18 cellular contexts compared by ENCODE assay signal in the genomic region with DNA sequence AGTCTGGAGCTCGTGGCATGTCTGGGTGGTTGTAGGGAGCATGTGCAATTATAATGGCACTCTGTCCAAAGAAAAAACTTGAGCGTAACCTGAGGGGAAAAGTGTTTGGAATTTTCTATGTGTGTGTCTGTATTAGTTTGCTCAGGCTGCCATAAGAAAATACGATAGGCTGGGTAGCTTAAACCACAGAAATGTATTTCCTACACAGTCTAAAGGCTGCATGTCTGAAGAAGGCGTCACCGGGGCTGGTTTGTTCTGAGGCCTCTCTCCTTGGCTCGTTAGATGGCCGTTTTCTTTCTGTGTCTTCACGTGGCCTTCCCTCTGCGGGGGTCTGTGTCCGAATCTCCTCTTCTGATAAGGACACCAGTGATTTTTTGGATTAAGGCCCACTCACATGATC. TPM values are rescaled to one million over a fixed set of nuclear protein-coding genes. Genes with fewer than 3 reads are reported as not detected.
DNase-seq lines count a peak whose midpoint lies in the region; ATAC-seq and TF ChIP-seq lines count a peak whose summit lies in the region.
"Had no signal": no experiment of that assay in that cellular context is flagged by ENCODE, and none has a peak within 500 bp of the region (broad histone marks: within the 10 kb centered on the region; RNA-seq: fewer than 3 reads in every experiment).

No MANE protein-coding gene starts in this region.

- DNase-seq in CD4-positive, alpha-beta T cell, result no peak
- DNase-seq in brain microvascular endothelial cell (peak; percentile 47), D341Med (ENCODE audit: low spot score) (no peak), left lung (no peak), Kasumi-1 (lab: John Stamatoyannopoulos, UW) (no peak), LoVo (ENCODE audit: low spot score) (no peak)
- DNase-seq in natural killer cell treated with Interleukin-12 subunit alpha and Interleukin-12 subunit beta and Interleukin-15 and Interleukin-18, amount 100 ng/mL, for 72 hours (ENCODE audit: low spot score), result no peak
- DNase-seq: activated CD4-positive, CD25-positive, alpha-beta regulatory T cell treated with anti-CD3 and anti-CD28 coated beads, Interleukin-2, amount 50 U/mL, for 72 hours; DMS79 treated with DMSO at 0.1 percent for 48 hours; GM23248; mesendoderm; MG63; NCI-H2081; ovary; stomach had no signal

- no peaks in the 10 kb centered on the region for H3K9me3 ChIP-seq in CD4-positive, alpha-beta T cell (ENCODE audit: control insufficient read depth, low read length)
- H3K9me3 ChIP-seq in KOPT-K1 (ENCODE audit: insufficient read depth, low read length, poor library complexity, severe bottlenecking) (no peaks in the 10 kb centered on the region), left lung (no peaks in the 10 kb centered on the region)
- H3K9me3 ChIP-seq: MG63, ovary, stomach had no signal

- no peaks in the 10 kb centered on the region for H3K27me3 ChIP-seq in CD4-positive, alpha-beta T cell (ENCODE audit: control insufficient read depth, insufficient read depth, low read length)
- H3K27me3 ChIP-seq in brain microvascular endothelial cell (replicated peaks) (no peaks in the 10 kb centered on the region), left lung (no peaks in the 10 kb centered on the region)
- H3K27me3 ChIP-seq: MG63, ovary, stomach had no signal

- peaks cover 74% of the 10 kb centered on the region for H3K36me3 Mint-ChIP-seq in CD4-positive, alpha-beta T cell (ENCODE audit: low read depth)
- peaks cover 30% of the 10 kb centered on the region for H3K36me3 Mint-ChIP-seq in natural killer cell treated with Interleukin-12 subunit alpha and Interleukin-12 subunit beta and Interleukin-15 and Interleukin-18, amount 100 ng/mL, for 72 hours

- CTCF ChIA-PET in CD4-positive, alpha-beta T cell (lab: Charles Lee), result no interaction called here

- no peak overlapping the region for H3K4me3 Mint-ChIP-seq in CD4-positive, alpha-beta T cell
- H3K4me3 Mint-ChIP-seq in natural killer cell treated with Interleukin-12 subunit alpha and Interleukin-12 subunit beta and Interleukin-15 and Interleukin-18, amount 100 ng/mL, for 72 hours, result peak overlapping the region; percentile 19
- H3K4me3 Mint-ChIP-seq: T-helper 2 cell treated with Interferon-gamma antibody and Interleukin-4, amounts not matched to agents 5 μg/mL and 100 μg/mL, for 36 hours had no signal

- H3K27ac Mint-ChIP-seq in CD4-positive, alpha-beta T cell, result peak overlapping the region; percentile 66
- peak overlapping the region; percentile 70 to 85 for H3K27ac Mint-ChIP-seq in natural killer cell treated with Interleukin-12 subunit alpha and Interleukin-12 subunit beta and Interleukin-15 and Interleukin-18, amount 100 ng/mL, for 72 hours

- H3K4me1 Mint-ChIP-seq in CD4-positive, alpha-beta T cell (ENCODE audit: low read depth), result peaks cover 13% of the 10 kb centered on the region
- H3K4me1 Mint-ChIP-seq in natural killer cell treated with Interleukin-12 subunit alpha and Interleukin-12 subunit beta and Interleukin-15 and Interleukin-18, amount 100 ng/mL, for 72 hours (ENCODE audit: low read depth in 2 of 2), result peaks cover 29 to 40% of the 10 kb centered on the region in 2 donors

- H3K36me3 ChIP-seq in KOPT-K1 (ENCODE audit: insufficient read depth, low read length), result peaks cover 79% of the 10 kb centered on the region
- H3K36me3 ChIP-seq in brain microvascular endothelial cell (replicated peaks), result peaks cover 15% of the 10 kb centered on the region
- H3K36me3 ChIP-seq in left lung, result peaks cover 0 to 89% of the 10 kb centered on the region in 2 donors
- H3K36me3 ChIP-seq: ovary had no signal

- no peak for TF ChIP-seq CTCF in CD4-positive, alpha-beta T cell (IDR thresholded peaks at IDR 0.05)
- no peak for TF ChIP-seq CTCF in brain microvascular endothelial cell (IDR thresholded peaks at IDR 0.05; ENCODE audit: low read depth, low read length, missing control alignments)
- TF ChIP-seq CTCF in left lung (IDR thresholded peaks at IDR 0.05), result no peak

- POLR2A ChIA-PET in CD4-positive, alpha-beta T cell (lab: Charles Lee), result interaction anchor here (1.4 kb wide), 1 partner anchor 12 kb away, joined by 4 read pairs; no protein-coding TSS in a partner anchor

- in situ Hi-C loops in brain microvascular endothelial cell (cut with HindIII; ENCODE audit: low pct_ligation_motif_present, low sequenced_read_pairs), result no loop called here

- no peaks in the 10 kb centered on the region for H3K27me3 Mint-ChIP-seq in CD4-positive, alpha-beta T cell
- no peaks in the 10 kb centered on the region for H3K27me3 Mint-ChIP-seq in natural killer cell treated with Interleukin-12 subunit alpha and Interleukin-12 subunit beta and Interleukin-15 and Interleukin-18, amount 100 ng/mL, for 72 hours

- H3K4me3 ChIP-seq in brain microvascular endothelial cell (ENCODE audit: low read depth, low read length) (no peak overlapping the region), left lung (no peak overlapping the region)
- H3K4me3 ChIP-seq: GM23248, MG63, ovary, skin epidermis, stomach had no signal

- no peak overlapping the region for H3K27ac ChIP-seq in CD4-positive, alpha-beta T cell (ENCODE audit: low read depth, low read length)
- H3K27ac ChIP-seq in KOPT-K1 (ENCODE audit: low read depth, low read length, poor library complexity, severe bottlenecking) (peak overlapping the region; percentile 97), brain microvascular endothelial cell (peak overlapping the region; percentile 11), left lung (no peak overlapping the region)
- H3K27ac ChIP-seq: GM23248, ovary, stomach had no signal

- no peak for ATAC-seq in CD4-positive, alpha-beta T cell (ENCODE audit: poor library complexity)
- no peak for ATAC-seq in natural killer cell treated with Interleukin-12 subunit alpha and Interleukin-12 subunit beta and Interleukin-15 and Interleukin-18, amount 100 ng/mL, for 72 hours
- ATAC-seq in left lung, result no peak

- intact Hi-C loops in CD4-positive, alpha-beta T cell (cut with DNase I, micrococcal nuclease), result no loop called here
- intact Hi-C loops in left lung (cut with DNase I), result no loop called here

- H3K4me1 ChIP-seq in left lung, result peaks cover 3 to 6% of the 10 kb centered on the region in 2 donors

- no peaks in the 10 kb centered on the region for H3K9me3 Mint-ChIP-seq in CD4-positive, alpha-beta T cell
- no peaks in the 10 kb centered on the region for H3K9me3 Mint-ChIP-seq in natural killer cell treated with Interleukin-12 subunit alpha and Interleukin-12 subunit beta and Interleukin-15 and Interleukin-18, amount 100 ng/mL, for 72 hours
- H3K9me3 Mint-ChIP-seq: T-helper 2 cell treated with Interferon-gamma antibody and Interleukin-4, amounts not matched to agents 5 μg/mL and 100 μg/mL, for 36 hours had no signal

RNA-seq across cellular contexts. Expression of gene IGF2R, which starts 59.0 kb away (rescaled TPM):
- total RNA-seq in CD4-positive, alpha-beta T cell, result 10 to 100 TPM; 43.8 to 46.7 TPM
- 100 to 1,000 TPM; 290 to 377 TPM for total RNA-seq in natural killer cell treated with Interleukin-12 subunit alpha and Interleukin-12 subunit beta and Interleukin-15 and Interleukin-18, amount 100 ng/mL, for 72 hours
- 100 to 1,000 TPM; 141 to 153 TPM for total RNA-seq in left lung

Comparison
In these comparisons a context has a peak if more than half of its experiments do, and no peak if none do; other contexts are left out.
1. H3K27ac ChIP-seq: peak in KOPT-K1 (single experiment) and brain microvascular endothelial cell (single experiment); none in CD4-positive, alpha-beta T cell (single experiment) and left lung (0 of 2).